10 cellular contexts compared by ENCODE assay signal in genomic region chr1:43978264-43978550, GRCh38. TPM values are rescaled to one million over a fixed set of nuclear protein-coding genes. Genes with fewer than 3 reads are reported as not detected.
A peak's percentile ranks its signal among the peaks of the same experiment; 100 is the strongest.
DNase-seq lines count a peak whose midpoint lies in the region; ATAC-seq, FAIRE-seq and TF ChIP-seq lines count a peak whose summit lies in the region.
"Had no signal": no experiment of that assay in that cellular context is flagged by ENCODE, and none has a peak within 500 bp of the region (broad histone marks: within the 10 kb centered on the region; RNA-seq: fewer than 3 reads in every experiment).

No MANE protein-coding gene starts in this region.

- H3K4me1 Mint-ChIP-seq in activated CD8-positive, alpha-beta T cell treated with anti-CD3 and anti-CD28 coated beads for 36 hours (ENCODE audit: low read depth) = peaks cover 47% of the 10 kb centered on the region

- H3K36me3 ChIP-seq in cardiac muscle cell (peaks cover 11% of the 10 kb centered on the region), heart left ventricle (peaks cover 0 to 29% (median 19%) of the 10 kb centered on the region in 9 donors), kidney (ENCODE audit: control insufficient read depth in 1 of 2, insufficient read depth in 2 of 2, low read length in 2 of 2) (peaks cover 5 to 26% of the 10 kb centered on the region in 2 donors), upper lobe of right lung (peaks cover 23% of the 10 kb centered on the region), upper lobe of left lung (peaks cover 4 to 22% (median 18%) of the 10 kb centered on the region in 4 donors)

- peak overlapping the region; percentile 72 for H3K4me3 ChIP-seq in cardiac muscle cell
- peak overlapping the region in 6 of 12 donors; percentile 4 to 91 (median 58) for H3K4me3 ChIP-seq in heart left ventricle
- H3K4me3 ChIP-seq in kidney (ENCODE audit: low read length in 2 of 2) = peak overlapping the region; percentile 22 to 57
- H3K4me3 ChIP-seq in upper lobe of right lung = peak overlapping the region; percentile 51
- H3K4me3 ChIP-seq in upper lobe of left lung = peak overlapping the region in 1 of 4 donors; percentile 91

- H3K27ac ChIP-seq in cardiac muscle cell (no peak overlapping the region), heart left ventricle (peak overlapping the region in 2 of 12 donors; percentile 55 to 72), kidney (ENCODE audit: low read depth in 2 of 2, low read length in 2 of 2) (no peak overlapping the region), upper lobe of right lung (no peak overlapping the region), upper lobe of left lung (peak overlapping the region in 2 of 4 donors; percentile 42 to 62)

- DNase-seq in cardiac muscle cell (ENCODE audit: low read depth in 1 of 2, low spot score in 1 of 2) (no peak), heart left ventricle (no peak), kidney (no peak), upper lobe of right lung (no peak), anterior cingulate cortex (lab: John Stamatoyannopoulos, UW) (no peak), NCI-H1436 treated with DMSO at 0.1 percent for 48 hours (lab: John Stamatoyannopoulos, UW) (no peak), upper lobe of left lung (no peak)
- no peak for DNase-seq in activated CD8-positive, alpha-beta T cell treated with anti-CD3 and anti-CD28 coated beads for 36 hours
- DNase-seq: activated CD4-positive, alpha-beta T cell treated with anti-CD3 and anti-CD28 coated beads for 1 hour; NCI-H1048 had no signal

- H3K4me1 ChIP-seq in cardiac muscle cell (ENCODE audit: low read depth) (no peaks in the 10 kb centered on the region), heart left ventricle (peaks cover 3 to 59% (median 44%) of the 10 kb centered on the region in 12 donors), kidney (ENCODE audit: control insufficient read depth in 1 of 2, insufficient read depth in 1 of 2, low read depth in 1 of 2, low read length in 2 of 2) (peaks cover 7 to 37% of the 10 kb centered on the region in 2 donors), upper lobe of right lung (peaks cover 31% of the 10 kb centered on the region), upper lobe of left lung (peaks cover 45 to 68% (median 53%) of the 10 kb centered on the region in 4 donors)

- H3K27me3 ChIP-seq in cardiac muscle cell = no peaks in the 10 kb centered on the region
- no peaks in the 10 kb centered on the region for H3K27me3 ChIP-seq in heart left ventricle
- H3K27me3 ChIP-seq in upper lobe of right lung = no peaks in the 10 kb centered on the region
- H3K27me3 ChIP-seq in upper lobe of left lung = no peaks in the 10 kb centered on the region

- 74 to 77% (median 76%) methylated on average over 5 of the region's 5 CpGs for WGBS in heart left ventricle, 4 donors
- 60 to 71% methylated on average over 3 to 5 of the region's 5 CpGs for WGBS in upper lobe of left lung, 2 donors

- FAIRE-seq in kidney (lab: Jason Lieb, UNC) = no peak

- TF ChIP-seq POLR2A in heart left ventricle (IDR thresholded peaks at IDR 0.05) = no peak
- no peak for TF ChIP-seq POLR2A in upper lobe of left lung (IDR thresholded peaks at IDR 0.05)

- POLR2A ChIA-PET in activated CD8-positive, alpha-beta T cell treated with anti-CD3 and anti-CD28 coated beads for 36 hours (lab: Charles Lee) = interaction anchor here (0.8 to 1.3 kb wide), 4 partner anchors 9 to 69 kb away, joined by 3 read pairs; no protein-coding TSS in a partner anchor

- no peaks in the 10 kb centered on the region for H3K9me3 ChIP-seq in cardiac muscle cell (ENCODE audit: low read depth)
- no peaks in the 10 kb centered on the region for H3K9me3 ChIP-seq in heart left ventricle
- H3K9me3 ChIP-seq in kidney (ENCODE audit: control insufficient read depth in 1 of 2, low read length in 2 of 2) = no peaks in the 10 kb centered on the region
- no peaks in the 10 kb centered on the region for H3K9me3 ChIP-seq in upper lobe of right lung
- H3K9me3 ChIP-seq in upper lobe of left lung = no peaks in the 10 kb centered on the region

- H3K36me3 Mint-ChIP-seq in activated CD8-positive, alpha-beta T cell treated with anti-CD3 and anti-CD28 coated beads for 36 hours (ENCODE audit: low read depth) = peaks cover 48% of the 10 kb centered on the region

- CTCF ChIA-PET in activated CD8-positive, alpha-beta T cell treated with anti-CD3 and anti-CD28 coated beads for 36 hours (lab: Charles Lee) = interaction anchor here (0.9 to 1.3 kb wide), 3 partner anchors 27 to 44 kb away, joined by 3 to 5 read pairs (median 3); partner anchors contain the start of gene IPO13

- intact Hi-C loops in heart left ventricle (cut with DNase I) (no loop called here), kidney (cut with DNase I) (no loop called here), upper lobe of right lung (cut with DNase I) (no loop called here)
- intact Hi-C loops in activated CD8-positive, alpha-beta T cell treated with anti-CD3 and anti-CD28 coated beads for 36 hours (cut with micrococcal nuclease) = no loop called here

- H3K27me3 Mint-ChIP-seq in activated CD8-positive, alpha-beta T cell treated with anti-CD3 and anti-CD28 coated beads for 36 hours = no peaks in the 10 kb centered on the region

- H3K9me3 Mint-ChIP-seq in activated CD8-positive, alpha-beta T cell treated with anti-CD3 and anti-CD28 coated beads for 36 hours = no peaks in the 10 kb centered on the region

- H3K27ac Mint-ChIP-seq in activated CD8-positive, alpha-beta T cell treated with anti-CD3 and anti-CD28 coated beads for 36 hours = peak overlapping the region; percentile 65

- no peak for TF ChIP-seq EP300 in upper lobe of left lung (IDR thresholded peaks at IDR 0.05)

- H3K4me3 Mint-ChIP-seq in activated CD8-positive, alpha-beta T cell treated with anti-CD3 and anti-CD28 coated beads for 36 hours = peak overlapping the region; percentile 78

- ATAC-seq in heart left ventricle (no peak), upper lobe of right lung (no peak), upper lobe of left lung (ENCODE audit: low FRiP score in 2 of 2) (no peak)
- no peak for ATAC-seq in activated CD8-positive, alpha-beta T cell treated with anti-CD3 and anti-CD28 coated beads for 36 hours

- H3K9ac ChIP-seq in kidney (ENCODE audit: low read length in 2 of 2) = no peak overlapping the region

- TF ChIP-seq CTCF in cardiac muscle cell (IDR thresholded peaks at IDR 0.05; ENCODE audit: low read depth, low read length) (no peak), heart left ventricle (IDR thresholded peaks at IDR 0.05) (no peak), kidney (IDR thresholded peaks at IDR 0.05; ENCODE audit: borderline replicate concordance, extremely low read depth, insufficient read depth) (no peak), upper lobe of right lung (IDR thresholded peaks at IDR 0.05) (no peak), upper lobe of left lung (IDR thresholded peaks at IDR 0.05) (no peak)
- no peak for TF ChIP-seq CTCF in activated CD8-positive, alpha-beta T cell treated with anti-CD3 and anti-CD28 coated beads for 36 hours (IDR thresholded peaks at IDR 0.05)

RNA-seq across cellular contexts. Expression of gene B4GALT2, which starts 0.8 kb away (rescaled TPM):
- total RNA-seq in cardiac muscle cell = 81.6 and 83.3 TPM in 2 replicates
- 97.4 and 97.6 TPM in 2 replicates for polyA plus RNA-seq in cardiac muscle cell
- 10 to 100 TPM; 26.8 to 65.0 (median 40.2) TPM for total RNA-seq in heart left ventricle
- polyA plus RNA-seq in heart left ventricle = 10 to 100 TPM; 29.2 to 65.7 TPM
- 10 to 100 TPM; 35.4 to 35.5 TPM for total RNA-seq in activated CD8-positive, alpha-beta T cell treated with anti-CD3 and anti-CD28 coated beads for 36 hours
- 25.1 TPM for total RNA-seq in kidney
- polyA plus RNA-seq in kidney (ENCODE audit: insufficient read depth, low read depth, low replicate concordance) = 32.5 TPM
- 23.8 TPM for total RNA-seq in upper lobe of right lung
- total RNA-seq in upper lobe of left lung = 10 to 100 TPM; 11.5 to 33.0 (median 18.1) TPM

RNA-seq across cellular contexts. Expression of gene ATP6V0B, which starts 3.4 kb away (rescaled TPM):
- total RNA-seq in cardiac muscle cell (87.5 and 171 TPM in 2 replicates), heart left ventricle (100 to 1,000 TPM in 3 of 9 donors, 10 to 100 TPM in 6; 71.4 to 140 (median 93.2) TPM), kidney (156 TPM), upper lobe of right lung (191 TPM), upper lobe of left lung (100 to 1,000 TPM in 5 of 6 donors, 10 to 100 TPM in 1; 98.0 to 225 (median 161) TPM)
- polyA plus RNA-seq in cardiac muscle cell (263 and 316 TPM in 2 replicates), heart left ventricle (100 to 1,000 TPM in 1 of 2 donors, 10 to 100 TPM in 1; 84.7 to 235 TPM), kidney (ENCODE audit: insufficient read depth, low read depth, low replicate concordance) (636 TPM)
- total RNA-seq in activated CD8-positive, alpha-beta T cell treated with anti-CD3 and anti-CD28 coated beads for 36 hours = 10 to 100 TPM; 67.6 to 75.5 TPM

RNA-seq across cellular contexts. Expression of gene DPH2, which starts 8.4 kb away (rescaled TPM):
- total RNA-seq in cardiac muscle cell (17.1 and 20.7 TPM in 2 replicates), heart left ventricle (10 to 100 TPM; 13.2 to 36.7 (median 14.7) TPM), kidney (24.0 TPM), upper lobe of right lung (18.8 TPM), upper lobe of left lung (10 to 100 TPM; 12.9 to 30.4 (median 16.6) TPM)
- polyA plus RNA-seq in cardiac muscle cell (21.5 and 38.6 TPM in 2 replicates), heart left ventricle (10 to 100 TPM in 1 of 2 donors, 1 to 10 TPM in 1; 8.0 to 65.6 TPM), kidney (ENCODE audit: insufficient read depth, low read depth, low replicate concordance) (15.9 TPM)
- total RNA-seq in activated CD8-positive, alpha-beta T cell treated with anti-CD3 and anti-CD28 coated beads for 36 hours = 10 to 100 TPM; 29.6 to 34.1 TPM

RNA-seq across cellular contexts. Expression of gene CCDC24, which starts 13.2 kb away (rescaled TPM):
- 20.8 and 26.5 TPM in 2 replicates for total RNA-seq in cardiac muscle cell
- polyA plus RNA-seq in cardiac muscle cell = 27.9 and 29.7 TPM in 2 replicates
- 1 to 10 TPM in 7 of 9 donors, under 1 TPM in 2; 0.67 to 3.4 (median 1.3) TPM for total RNA-seq in heart left ventricle
- 1 to 10 TPM in 1 of 2 donors, under 1 TPM in 1; 0.90 to 1.2 TPM for polyA plus RNA-seq in heart left ventricle
- 1 to 10 TPM; 1.4 to 1.8 TPM for total RNA-seq in activated CD8-positive, alpha-beta T cell treated with anti-CD3 and anti-CD28 coated beads for 36 hours
- total RNA-seq in kidney = 24.3 TPM
- 35.6 TPM for polyA plus RNA-seq in kidney (ENCODE audit: insufficient read depth, low read depth, low replicate concordance)
- total RNA-seq in upper lobe of right lung = 5.3 TPM
- 10 to 100 TPM in 3 of 6 donors, 1 to 10 TPM in 3; 7.3 to 14.5 (median 10.0) TPM for total RNA-seq in upper lobe of left lung

RNA-seq across cellular contexts. Expression of gene IPO13, which starts 31.5 kb away (rescaled TPM):
- 26.2 and 29.2 TPM in 2 replicates for total RNA-seq in cardiac muscle cell
- 27.9 and 28.6 TPM in 2 replicates for polyA plus RNA-seq in cardiac muscle cell
- 10 to 100 TPM; 51.4 to 71.0 (median 56.7) TPM for total RNA-seq in heart left ventricle
- polyA plus RNA-seq in heart left ventricle = 10 to 100 TPM; 29.9 to 46.9 TPM
- 10 to 100 TPM; 16.2 to 16.5 TPM for total RNA-seq in activated CD8-positive, alpha-beta T cell treated with anti-CD3 and anti-CD28 coated beads for 36 hours
- 33.8 TPM for total RNA-seq in kidney
- polyA plus RNA-seq in kidney (ENCODE audit: insufficient read depth, low read depth, low replicate concordance) = 56.1 TPM
- total RNA-seq in upper lobe of right lung = 24.9 TPM
- total RNA-seq in upper lobe of left lung = 10 to 100 TPM; 16.9 to 46.1 (median 24.1) TPM
